In genomic region chr19:19514881-19515763, GRCh38 we compare ENCODE assay signal across 8 cellular contexts. TPM values are rescaled to one million over a fixed set of nuclear protein-coding genes. Genes with fewer than 3 reads are reported as not detected.
DNase-seq lines count a peak whose midpoint lies in the region; ATAC-seq, FAIRE-seq and TF ChIP-seq lines count a peak whose summit lies in the region.

TSSK6 (minus strand) TSS chr19:19515548; CDS start chr19:19515427, 121 bp downstream.

- WGBS in GM12878 (ENCODE audit: insufficient coverage, insufficient replicate concordance, low lambda C conversion rate, missing lambda C conversion rate): 93% methylated on average over 52 of the region's 78 CpGs
- 92% methylated on average over 57 of the region's 78 CpGs for WGBS in HepG2 (ENCODE audit: low lambda C conversion rate)
- 86 to 95% methylated on average over 33 to 64 of the region's 78 CpGs for WGBS in transverse colon (ENCODE audit: low coverage in 1 of 2), 2 donors

- TF ChIP-seq RAD21 in GM12878 (IDR thresholded peaks at IDR 0.05; ENCODE audit: insufficient read depth, low read depth, low read length): no peak
- TF ChIP-seq RAD21 in HepG2 (CRISPR knock-in tag; IDR thresholded peaks at IDR 0.05): no peak

- no peak for ATAC-seq in activated CD8-positive, alpha-beta memory T cell treated with anti-CD3 and anti-CD28 coated beads, Interleukin-2, amount 10 ng/mL, durations not matched to agents 7 days and 5 days
- ATAC-seq in GM12878 (peak; percentile 17), HepG2 (peak; percentile 53), GM21423 (IDR thresholded peaks at IDR 0.05; ENCODE audit: unreplicated experiment) (no peak), HG02588 (IDR thresholded peaks at IDR 0.05; ENCODE audit: unreplicated experiment) (no peak)

- H2AFZ ChIP-seq in GM12878 (ENCODE audit: control insufficient read depth, low read depth, low read length): peak within 1 kb of the TSS; percentile 96
- H2AFZ ChIP-seq in HepG2 (ENCODE audit: low read length): no peak within 1 kb of the TSS

- H3K4me1 ChIP-seq in GM12878 (ENCODE audit: control insufficient read depth, insufficient read depth, low read length): peaks cover 9% of the 10 kb centered on the region; the same call in 1 of the 2 replicates
- peaks cover 17% of the 10 kb centered on the region for H3K4me1 ChIP-seq in HepG2 (ENCODE audit: insufficient read depth, low read length)
- H3K4me1 ChIP-seq in transverse colon: peaks cover 6 to 33% (median 19%) of the 10 kb centered on the region in 4 donors

- H3K9ac ChIP-seq in GM12878 (ENCODE audit: control insufficient read depth, insufficient read depth, low read length) (peak within 1 kb of the TSS; percentile 95), HepG2 (ENCODE audit: insufficient read depth, low read depth, low read length) (peak within 1 kb of the TSS; percentile 81)

- CTCF ChIA-PET in activated CD8-positive, alpha-beta memory T cell treated with anti-CD3 and anti-CD28 coated beads, Interleukin-2, amount 10 ng/mL, durations not matched to agents 7 days and 5 days (lab: Charles Lee): interaction anchor here (1.0 to 2.3 kb wide), 11 partner anchors 8 to 153 kb away, joined by 3 to 8 read pairs (median 5); partner anchors contain the start of gene GMIP
- CTCF ChIA-PET in GM12878 (lab: Yijun Ruan, JAX) (interaction anchor here (1.1 to 3.0 kb wide), 3 partner anchors 24 to 129 kb away, joined by 3 to 9 read pairs (median 3); partner anchors contain the start of gene GMIP), HepG2 (lab: Yijun Ruan, JAX; ENCODE audit: low intra/inter-chr PET ratio, low total read pairs) (no interaction called here)

- SMC1A ChIA-PET in GM12878 (lab: Charles Lee; ENCODE audit: uncharacterized antibody, unreplicated experiment): interaction anchor here (0.9 to 1.7 kb wide), 3 partner anchors 10 to 151 kb away, joined by 4 to 8 read pairs (median 6); no protein-coding TSS in a partner anchor

- POLR2A ChIA-PET in GM12878 (lab: Charles Lee) (interaction anchor here (0.5 to 1.6 kb wide), 6 partner anchors 10 to 151 kb away, joined by 3 to 5 read pairs (median 4); no protein-coding TSS in a partner anchor), HepG2 (lab: Yijun Ruan, JAX) (interaction anchor here (0.9 to 1.6 kb wide), 8 partner anchors 10 to 537 kb away, joined by 3 to 6 read pairs (median 4); partner anchors contain the start of gene GATAD2A)

- TF ChIP-seq POLR2A in GM12878 (IDR thresholded peaks at IDR 0.05; ENCODE audit: low read depth, low read length) (peak; percentile 33; the same call in 1 of the 2 replicates), HepG2 (IDR thresholded peaks at IDR 0.05; ENCODE audit: insufficient read depth in 1 of 2, low read depth in 2 of 2, low read length in 2 of 2) (no peak), transverse colon (IDR thresholded peaks at IDR 0.05) (no peak)

- H3K4me3 ChIP-seq in GM12878 (peak within 1 kb of the TSS; percentile 85), HepG2 (replicated peaks in 1 of 3; ENCODE audit: insufficient read depth in 1 of 3, low read depth in 2 of 3, low read length in 3 of 3) (peak within 1 kb of the TSS; percentile 78 to 100 (median 93)), transverse colon (peak within 1 kb of the TSS; percentile 71 to 83 (median 76))

- H3K27ac ChIP-seq in GM12878 (ENCODE audit: control insufficient read depth, insufficient read depth) (peak within 1 kb of the TSS; percentile 93), HepG2 (ENCODE audit: extremely low read length, insufficient read depth, low read length) (peak within 1 kb of the TSS; percentile 69), transverse colon (peak within 1 kb of the TSS; percentile 83 to 89 (median 86))

- intact Hi-C loops in GM12878 (cut with micrococcal nuclease; ENCODE audit: unreplicated experiment): no loop called here
- intact Hi-C loops in HepG2 (cut with micrococcal nuclease; ENCODE audit: unreplicated experiment): no loop called here
- intact Hi-C loops in transverse colon (cut with DNase I; ENCODE audit: low total_unique reads): no loop called here

- H3K36me3 ChIP-seq in GM12878 (ENCODE audit: control insufficient read depth in 2 of 2, insufficient read depth in 2 of 2, low read length in 1 of 2): peaks cover 5 to 6% of the 10 kb centered on the region in 2 experiments; a peak in 3 of 4 replicates
- peaks cover 4 to 12% of the 10 kb centered on the region in 2 experiments; a peak in 3 of 5 replicates for H3K36me3 ChIP-seq in HepG2 (replicated peaks in 1 of 2; ENCODE audit: control insufficient read depth in 1 of 2, insufficient read depth in 2 of 2, low read length in 2 of 2)
- no peaks in the 10 kb centered on the region for H3K36me3 ChIP-seq in transverse colon

- RAD21 ChIA-PET in GM12878 (lab: Charles Lee; ENCODE audit: unreplicated experiment): interaction anchor here (1.0 to 1.5 kb wide), 4 partner anchors 25 to 150 kb away, joined by 3 to 6 read pairs (median 4); partner anchors contain the start of gene GATAD2A

- FAIRE-seq in GM12878 (lab: Jason Lieb, UNC): no peak
- no peak for FAIRE-seq in HepG2 (lab: Jason Lieb, UNC)

- no peaks in the 10 kb centered on the region for H4K20me1 ChIP-seq in GM12878 (ENCODE audit: control insufficient read depth, insufficient read depth)
- 0 out of 2 replicates have a peak, but pooled peaks cover 7% of the 10 kb centered on the region for H4K20me1 ChIP-seq in HepG2 (ENCODE audit: insufficient read depth, low read length)

- H3K27me3 ChIP-seq in GM12878 (replicated peaks in 1 of 2; ENCODE audit: control insufficient read depth in 2 of 2, insufficient read depth in 2 of 2, low read length in 1 of 2) (no peaks in the 10 kb centered on the region), HepG2 (ENCODE audit: control insufficient read depth in 1 of 2, insufficient read depth in 2 of 2, low read length in 2 of 2) (no peaks in the 10 kb centered on the region; a peak in 1 of 5 replicates), transverse colon (no peaks in the 10 kb centered on the region)

- no peaks in the 10 kb centered on the region; the same call in 2 of the 3 replicates for H3K9me3 ChIP-seq in GM12878 (replicated peaks; ENCODE audit: control insufficient read depth, insufficient read depth, low read length)
- H3K9me3 ChIP-seq in HepG2 (ENCODE audit: low read length): no peaks in the 10 kb centered on the region
- H3K9me3 ChIP-seq in transverse colon: no peaks in the 10 kb centered on the region

- DNase-seq in activated CD8-positive, alpha-beta memory T cell treated with anti-CD3 and anti-CD28 coated beads, Interleukin-2, amount 10 ng/mL, durations not matched to agents 7 days and 5 days: no peak
- DNase-seq in activated CD8-positive, alpha-beta memory T cell treated with anti-CD3 and anti-CD28 coated beads, Interleukin-2, amount 50 U/mL, for 4 hours: no peak
- DNase-seq in GM12878 (ENCODE audit: low read depth, low spot score) (no peak), HepG2 (ENCODE audit: low spot score) (peak; percentile 31), transverse colon (no peak)
- DNase-seq in activated CD8-positive, alpha-beta memory T cell treated with anti-CD3 and anti-CD28 coated beads for 24 hours: no peak

- no TSS peak for BruUV-seq in GM12878 (replicated peaks; lab: Mats Ljungman, UMichigan)
- no TSS peak for BruUV-seq in HepG2 (replicated peaks; lab: Mats Ljungman, UMichigan)

- in situ Hi-C loops in GM12878 (cut with MboI): no loop called here
- in situ Hi-C loops in HepG2 (cut with HindIII; ENCODE audit: extremely low pct_ligation_motif_present, low pct_unique_long_range_greater_than_20kb): no loop called here
- in situ Hi-C loops in transverse colon (cut with MboI; ENCODE audit: low pct_ligation_motif_present in 1 of 4, low pct_unique_long_range_greater_than_20kb in 1 of 4, low sequenced_read_pairs in 3 of 4): no loop called here

- H3K9me3 Mint-ChIP-seq in activated CD8-positive, alpha-beta memory T cell treated with anti-CD3 and anti-CD28 coated beads, Interleukin-2, amount 10 ng/mL, durations not matched to agents 7 days and 5 days (ENCODE audit: low read depth): no peaks in the 10 kb centered on the region

- peak within 1 kb of the TSS; percentile 94 for H3K27ac Mint-ChIP-seq in activated CD8-positive, alpha-beta memory T cell treated with anti-CD3 and anti-CD28 coated beads, Interleukin-2, amount 10 ng/mL, durations not matched to agents 7 days and 5 days

- H3K4me1 Mint-ChIP-seq in activated CD8-positive, alpha-beta memory T cell treated with anti-CD3 and anti-CD28 coated beads, Interleukin-2, amount 10 ng/mL, durations not matched to agents 7 days and 5 days: peaks cover 24% of the 10 kb centered on the region

- H3K4me2 ChIP-seq in GM12878 (ENCODE audit: control insufficient read depth, insufficient read depth) (peak within 1 kb of the TSS; percentile 98), HepG2 (ENCODE audit: low read depth, low read length) (peak within 1 kb of the TSS; percentile 92)

- H3K27me3 Mint-ChIP-seq in activated CD8-positive, alpha-beta memory T cell treated with anti-CD3 and anti-CD28 coated beads, Interleukin-2, amount 10 ng/mL, durations not matched to agents 7 days and 5 days: no peaks in the 10 kb centered on the region

- H3K4me3 Mint-ChIP-seq in activated CD8-positive, alpha-beta memory T cell treated with anti-CD3 and anti-CD28 coated beads, Interleukin-2, amount 10 ng/mL, durations not matched to agents 7 days and 5 days: peak within 1 kb of the TSS; percentile 92

- peaks cover 22% of the 10 kb centered on the region for H3K36me3 Mint-ChIP-seq in activated CD8-positive, alpha-beta memory T cell treated with anti-CD3 and anti-CD28 coated beads, Interleukin-2, amount 10 ng/mL, durations not matched to agents 7 days and 5 days

- H3K79me2 ChIP-seq in GM12878 (ENCODE audit: control insufficient read depth, insufficient read depth, low read length): peaks cover 34% of the 10 kb centered on the region
- peaks cover 19% of the 10 kb centered on the region for H3K79me2 ChIP-seq in HepG2 (ENCODE audit: insufficient read depth, low read length)

- TF ChIP-seq EP300 in GM12878 (IDR thresholded peaks at IDR 0.05; ENCODE audit: borderline replicate concordance in 1 of 2, control insufficient read depth in 1 of 2, low read depth in 2 of 2, low read length in 2 of 2): no peak
- no peak for TF ChIP-seq EP300 in HepG2 (IDR thresholded peaks at IDR 0.05; ENCODE audit: low read depth in 2 of 2, low read length in 2 of 2)
- no peak for TF ChIP-seq EP300 in HepG2 (CRISPR knock-in tag; IDR thresholded peaks at IDR 0.05; ENCODE audit: borderline replicate concordance)
- TF ChIP-seq EP300 in transverse colon (IDR thresholded peaks at IDR 0.05; ENCODE audit: low read depth): no peak

- TF ChIP-seq CTCF in GM12878 (IDR thresholded peaks at IDR 0.05 in 2 of 3, conservative IDR thresholded peaks at IDR 0.05 in 1 of 3; ENCODE audit: control insufficient read depth in 2 of 3, extremely low read depth in 1 of 3, insufficient read depth in 1 of 3, low read depth in 3 of 3, low read length in 3 of 3) (0 out of 6 replicates have a peak, but pooled peaks of 1 of the 3 experiments have one; percentile 2), HepG2 (CRISPR knock-in tag; IDR thresholded peaks at IDR 0.05) (no peak), transverse colon (IDR thresholded peaks at IDR 0.05) (peak in 2 of 5 experiments; percentile 10 to 21)

RNA-seq across cellular contexts. Expression of gene TSSK6, which starts in this region (rescaled TPM):
- 1 to 10 TPM; 4.2 to 6.3 TPM for total RNA-seq in activated CD8-positive, alpha-beta memory T cell treated with anti-CD3 and anti-CD28 coated beads, Interleukin-2, amount 10 ng/mL, durations not matched to agents 7 days and 5 days
- total RNA-seq in GM12878 (2013; cell fraction: nucleolus; rRNA removed): 10.2 and 12.0 TPM in 2 replicates
- 0.82 and 1.6 TPM in 2 replicates for total RNA-seq in GM12878 (2014; rRNA removed)
- 0.49 and 0.55 TPM in 2 replicates for total RNA-seq in GM12878 (2014; rRNA removed; fragmentation: Illumina TruSeq; extraction: Trizol)
- 2.3 and 2.9 TPM in 2 replicates for total RNA-seq in GM12878 (2021)
- 0.58 TPM for polyA plus RNA-seq in GM12878 (2011; ENCODE audit: low read depth)
- polyA plus RNA-seq in GM12878 (2011; rRNA removed): 0.76 and 1.5 TPM in 2 replicates
- 3.1 and 4.8 TPM in 2 replicates for polyA plus RNA-seq in GM12878 (2011; cell fraction: cytosol; rRNA removed)
- 12.7 and 13.5 TPM in 2 replicates for polyA plus RNA-seq in GM12878 (2011; cell fraction: nucleus; rRNA removed)
- 1.7 and 2.8 TPM in 2 replicates for polyA plus RNA-seq in GM12878 (2012)
- 0.06 TPM in 1 of 2 replicates, not detected in the other for polyA plus RNA-seq in GM12878 (2014; fragmentation: Illumina TruSeq; extraction: Trizol)
- not detected for polyA plus RNA-seq in GM12878 (2014; fragmentation: Nextera tagmentation; extraction: Ambion mirVana)
- 3.6 and 3.7 TPM in 2 replicates for polyA plus RNA-seq in GM12878 (2014; rRNA removed)
- under 1 TPM; 0.38 to 0.47 TPM for polyA plus RNA-seq in GM12878 (2016; fragmentation: Nextera tagmentation; extraction: Ambion mirVana)
- 1.7 and 5.9 TPM in 2 replicates for polyA minus RNA-seq in GM12878 (2011; rRNA and poly(A)+ RNA removed)
- polyA minus RNA-seq in GM12878 (2011; cell fraction: cytosol; rRNA and poly(A)+ RNA removed): 2.1 and 3.7 TPM in 2 replicates
- 13.4 and 18.7 TPM in 2 replicates for polyA minus RNA-seq in GM12878 (2011; cell fraction: nucleus; rRNA and poly(A)+ RNA removed)
- total RNA-seq in HepG2 (2016; rRNA removed; fragmentation: Illumina TruSeq; extraction: Trizol): 0.71 and 0.86 TPM in 2 replicates
- 0.35 and 0.40 TPM in 2 replicates for total RNA-seq in HepG2 (2016; cell fraction: cytosol; rRNA removed; fragmentation: Illumina TruSeq; extraction: Trizol; ENCODE audit: low read depth)
- 0.65 and 0.85 TPM in 2 replicates for total RNA-seq in HepG2 (2016; cell fraction: insoluble cytoplasmic fraction; rRNA removed; fragmentation: Illumina TruSeq; extraction: Trizol)
- 0.83 and 1.3 TPM in 2 replicates for total RNA-seq in HepG2 (2016; cell fraction: membrane; rRNA removed; fragmentation: Illumina TruSeq; extraction: Trizol)
- 0.50 and 1.3 TPM in 2 replicates for total RNA-seq in HepG2 (2016; cell fraction: nucleus; rRNA removed; fragmentation: Illumina TruSeq; extraction: Trizol)
- polyA plus RNA-seq in HepG2 (2011; rRNA removed): 1.2 and 2.0 TPM in 2 replicates
- 1.4 and 2.8 TPM in 2 replicates for polyA plus RNA-seq in HepG2 (2011; cell fraction: cytosol; rRNA removed)
- polyA plus RNA-seq in HepG2 (2011; cell fraction: nucleus; rRNA removed): 6.3 and 8.3 TPM in 2 replicates
- 0.81 and 1.2 TPM in 2 replicates for polyA plus RNA-seq in HepG2 (2012)
- 0.16 and 0.19 TPM in 2 replicates for polyA plus RNA-seq in HepG2 (2016; cell fraction: cytosol; fragmentation: Illumina TruSeq; extraction: Trizol; ENCODE audit: low read depth)
- 1.1 and 1.7 TPM in 2 replicates for polyA plus RNA-seq in HepG2 (2016; cell fraction: insoluble cytoplasmic fraction; fragmentation: Illumina TruSeq; extraction: Trizol; ENCODE audit: low read depth)
- 0.68 and 0.82 TPM in 2 replicates for polyA plus RNA-seq in HepG2 (2016; cell fraction: membrane; fragmentation: Illumina TruSeq; extraction: Trizol; ENCODE audit: low read depth)
- 1.3 and 2.4 TPM in 2 replicates for polyA plus RNA-seq in HepG2 (2016; cell fraction: nucleus; fragmentation: Illumina TruSeq; extraction: Trizol; ENCODE audit: insufficient read depth, low read depth)
- 2.0 and 5.3 TPM in 2 replicates for polyA minus RNA-seq in HepG2 (2011; rRNA and poly(A)+ RNA removed; ENCODE audit: low replicate concordance)
- polyA minus RNA-seq in HepG2 (2011; cell fraction: cytosol; rRNA and poly(A)+ RNA removed): 1.3 and 1.5 TPM in 2 replicates
- 1.9 and 3.7 TPM in 2 replicates for polyA minus RNA-seq in HepG2 (2011; cell fraction: nucleus; rRNA and poly(A)+ RNA removed)
- total RNA-seq in transverse colon: 10 to 100 TPM in 2 of 4 donors, 1 to 10 TPM in 2; 2.6 to 10.5 (median 6.8) TPM

Comparison
In these comparisons a context has a peak if more than half of its experiments do, and no peak if none do; other contexts are left out.
1. ATAC-seq: peak in GM12878 (single experiment) and HepG2 (single experiment); none in activated CD8-positive, alpha-beta memory T cell treated with anti-CD3 and anti-CD28 coated beads, Interleukin-2, amount 10 ng/mL, durations not matched to agents 7 days and 5 days (single experiment), GM21423 (single experiment) and HG02588 (single experiment).
2. Peak in every context shown above with its lines, with median percentiles within 50 percentile points of each other: H3K27ac ChIP-seq and H3K4me3 ChIP-seq.